ENCODE assay signal across 1 cellular context in genomic region chr9:33454661-33455026, GRCh38.
TF ChIP-seq lines count a peak whose summit lies in the region.

No MANE protein-coding gene starts in this region.

TF ChIP-seq in SK-N-SH, 30 proteins besides CTCF, POLR2A, EP300 and RAD21:
- TF ChIP-seq FOXJ3 (CRISPR knock-in tag; IDR thresholded peaks at IDR 0.05) (peak; percentile 70), CHD2 (IDR thresholded peaks at IDR 0.05; ENCODE audit: low read length, partially characterized antibody) (peak; percentile 39), RCOR1 (IDR thresholded peaks at IDR 0.05; ENCODE audit: low read length) (peak; percentile 63; the same call in 1 of the 2 replicates), GATA2 (CRISPR knock-in tag; IDR thresholded peaks at IDR 0.05) (peak; percentile 96)
